In genomic region chr13:21476893-21477472, GRCh38 we compare ENCODE assay signal across 8 cellular contexts. TPM values are rescaled to one million over a fixed set of nuclear protein-coding genes. Genes with fewer than 3 reads are reported as not detected.
DNase-seq lines count a peak whose midpoint lies in the region; ATAC-seq lines count a peak whose summit lies in the region.

No MANE protein-coding gene starts in this region.

- H4K91ac ChIP-seq in neuronal stem cell (ENCODE audit: low read depth, low read length, poor library complexity), result no peak overlapping the region

- H3K79me1 ChIP-seq in neuronal stem cell (ENCODE audit: low read depth, low read length), result no peaks in the 10 kb centered on the region

- no peak overlapping the region for H2BK12ac ChIP-seq in neuronal stem cell (ENCODE audit: low read length)

- peak overlapping the region; percentile 42 for H3K4me3 ChIP-seq in Jurkat, Clone E6-1 (ENCODE audit: low read length)
- H3K4me3 ChIP-seq in neuronal stem cell (ENCODE audit: low read length in 2 of 2), result peak overlapping the region; percentile 44 to 50

- no peak overlapping the region for H2BK5ac ChIP-seq in neuronal stem cell (ENCODE audit: low read length)

- H3K23ac ChIP-seq in neuronal stem cell (ENCODE audit: low read depth, low read length, poor library complexity), result no peak overlapping the region

- peak overlapping the region; percentile 45 for H3K4me2 ChIP-seq in neuronal stem cell (ENCODE audit: insufficient read depth, low read length, poor library complexity, severe bottlenecking)

- H3K27ac ChIP-seq in neuronal stem cell (replicated peaks; ENCODE audit: low read length), result no peak overlapping the region

- no peak overlapping the region for H3K14ac ChIP-seq in neuronal stem cell (ENCODE audit: low read length)

- peak; percentile 84 for DNase-seq in D341Med (ENCODE audit: low spot score)
- DNase-seq in Jurkat, Clone E6-1 (ENCODE audit: low read depth, low spot score), result peak; percentile 81
- peak; percentile 77 to 78 for DNase-seq in SHP77 (lab: John Stamatoyannopoulos, UW)
- DNase-seq in activated gamma-delta T cell treated with anti-CD3 and anti-CD28 coated beads, Interleukin-2, amount 50 U/mL, for 16 hours (ENCODE audit: low read depth), result peak; percentile 79
- peak; percentile 68 for DNase-seq in germinal center (ENCODE audit: low spot score)
- DNase-seq in neuronal stem cell (ENCODE audit: low spot score), result peak; percentile 87
- peak; percentile 59 for DNase-seq in stromal cell of bone marrow (ENCODE audit: low read depth)

- H3K27me3 ChIP-seq in neuronal stem cell (ENCODE audit: control insufficient read depth in 3 of 3, insufficient read depth in 3 of 3, low read depth in 1 of 3, low read length in 3 of 3), result no peaks in the 10 kb centered on the region

- H2BK120ac ChIP-seq in neuronal stem cell (ENCODE audit: low read depth, low read length), result no peak overlapping the region

- no peaks in the 10 kb centered on the region for H3K9me3 ChIP-seq in neuronal stem cell (replicated peaks in 1 of 2; ENCODE audit: control insufficient read depth in 2 of 2, insufficient read depth in 1 of 2, low read depth in 1 of 2, low read length in 2 of 2)

- no peak overlapping the region for H2AK5ac ChIP-seq in neuronal stem cell (ENCODE audit: low read depth, low read length)

- H3K18ac ChIP-seq in neuronal stem cell (ENCODE audit: low read length), result peak overlapping the region; percentile 83

- no peak overlapping the region for H3K9ac ChIP-seq in neuronal stem cell (ENCODE audit: low read depth, low read length, poor library complexity)

- H3K4me1 ChIP-seq in neuronal stem cell (ENCODE audit: control insufficient read depth in 2 of 2, insufficient read depth in 1 of 2, low read depth in 1 of 2, low read length in 2 of 2), result no peaks in the 10 kb centered on the region

- H3K36me3 ChIP-seq in neuronal stem cell (replicated peaks in 1 of 2; ENCODE audit: control insufficient read depth in 2 of 2, insufficient read depth in 2 of 2, low read length in 2 of 2), result no peaks in the 10 kb centered on the region

- H2BK15ac ChIP-seq in neuronal stem cell (ENCODE audit: low read length), result no peak overlapping the region

- no CpG with 5 or more reads among the region's 18 CpGs for WGBS in neuronal stem cell (ENCODE audit: extremely low coverage in 2 of 2, insufficient read length in 2 of 2, insufficient replicate concordance in 1 of 2), 2 donors

- peak overlapping the region; percentile 90 for H2AFZ ChIP-seq in neuronal stem cell (ENCODE audit: low read length)

- no peak overlapping the region for H4K8ac ChIP-seq in neuronal stem cell (ENCODE audit: low read depth, low read length)

- no peak overlapping the region for H3K4ac ChIP-seq in neuronal stem cell (ENCODE audit: low read length)

- peak; percentile 86 for ATAC-seq in GM21390 (IDR thresholded peaks at IDR 0.05; ENCODE audit: unreplicated experiment)

RNA-seq across cellular contexts. Expression of gene ZDHHC20, which starts 17.9 kb away (rescaled TPM):
- polyA plus RNA-seq in Jurkat, Clone E6-1 (2012; ENCODE audit: insufficient read depth, insufficient read length), result 30.0 TPM
- polyA plus RNA-seq in neuronal stem cell (2013, experiment 1 of 2), result 48.1 TPM
- 49.2 TPM for polyA plus RNA-seq in neuronal stem cell (2013, experiment 2 of 2)
